ENCODE assay signal across 8 cellular contexts in the genomic region with DNA sequence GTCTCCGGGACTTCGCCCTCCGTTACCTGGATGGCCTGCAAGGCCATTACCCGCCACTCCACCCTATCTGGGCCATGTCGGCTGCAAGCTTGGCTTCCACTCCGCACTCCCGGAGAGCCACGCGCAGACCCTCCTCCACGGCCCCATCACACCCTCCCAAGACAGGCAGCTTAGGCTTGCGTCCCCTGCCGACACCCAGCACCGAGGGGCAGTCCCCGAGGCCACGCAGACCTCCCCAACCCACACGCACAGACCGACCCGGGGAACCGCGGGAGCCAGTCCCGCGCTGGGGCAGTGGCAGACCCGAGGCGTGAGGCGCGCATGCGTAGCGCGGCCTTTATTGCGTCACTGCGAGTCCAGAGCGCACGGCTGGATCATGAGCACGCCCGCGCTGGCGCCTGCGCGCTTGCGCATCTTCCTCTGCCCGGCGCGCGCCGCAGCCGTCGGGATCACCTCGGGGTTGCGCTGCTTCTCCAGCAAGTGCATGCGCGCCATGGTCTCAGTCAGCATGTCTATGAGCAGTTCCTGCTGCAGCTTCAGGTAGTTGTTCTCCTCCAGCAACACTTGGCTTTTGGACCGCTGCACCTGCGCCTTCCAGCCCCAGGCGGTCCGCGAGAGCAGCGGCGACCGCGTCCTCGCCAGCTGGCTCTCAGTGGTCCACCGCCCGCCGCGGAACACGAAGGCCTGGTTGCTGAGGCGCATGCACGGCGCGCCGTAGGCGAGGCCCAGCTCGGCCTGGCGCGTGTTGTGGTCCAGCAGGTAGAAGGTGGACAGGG. TPM values are rescaled to one million over a fixed set of nuclear protein-coding genes. Genes with fewer than 3 reads are reported as not detected.
DNase-seq lines count a peak whose midpoint lies in the region; ATAC-seq and TF ChIP-seq lines count a peak whose summit lies in the region.

No MANE protein-coding gene starts in this region.

- TF ChIP-seq CTCF in natural killer cell (IDR thresholded peaks at IDR 0.05) = no peak

- peaks cover 41% of the 10 kb centered on the region for H3K36me3 Mint-ChIP-seq in activated T-helper 2 cell treated with anti-CD3 and anti-CD28 coated beads, Interferon-gamma antibody, Interleukin-2, Interleukin-4, amounts not matched to agents 10 μg/mL and 5 μg/mL and 100 μg/mL, durations not matched to agents 14 hours and 24 hours and 36 hours (ENCODE audit: low read depth)
- H3K36me3 Mint-ChIP-seq in natural killer cell = no peaks in the 10 kb centered on the region
- peaks cover 24 to 39% of the 10 kb centered on the region in 2 donors for H3K36me3 Mint-ChIP-seq in stimulated activated naive B cell treated with anti-CD40 and anti-IgM and Interleukin-4, amounts not matched to agents 10 μg/mL and 1 μg/mL and 100 μg/mL, for 72 hours

- H3K9me3 Mint-ChIP-seq in activated T-helper 2 cell treated with anti-CD3 and anti-CD28 coated beads, Interferon-gamma antibody, Interleukin-2, Interleukin-4, amounts not matched to agents 10 μg/mL and 5 μg/mL and 100 μg/mL, durations not matched to agents 14 hours and 24 hours and 36 hours = no peaks in the 10 kb centered on the region
- H3K9me3 Mint-ChIP-seq in natural killer cell = no peaks in the 10 kb centered on the region
- H3K9me3 Mint-ChIP-seq in stimulated activated naive B cell treated with anti-CD40 and anti-IgM and Interleukin-4, amounts not matched to agents 10 μg/mL and 1 μg/mL and 100 μg/mL, for 72 hours = peaks cover 3 to 7% of the 10 kb centered on the region in 2 donors

- DNase-seq in Daoy (ENCODE audit: low read depth) = peak; percentile 98
- peak; percentile 84 for DNase-seq in GOT3 (lab: John Stamatoyannopoulos, UW)
- peak; percentile 85 to 92 for DNase-seq in Kasumi-1 (lab: John Stamatoyannopoulos, UW)
- peak; percentile 97 for DNase-seq in RPMI8226
- DNase-seq in activated T-helper 2 cell treated with anti-CD3 and anti-CD28 coated beads, Interferon-gamma antibody, Interleukin-2, Interleukin-4, amounts not matched to agents 10 μg/mL and 5 μg/mL and 100 μg/mL, durations not matched to agents 14 hours and 24 hours and 36 hours (ENCODE audit: low spot score) = peak; percentile 93
- peak; percentile 93 for DNase-seq in fibroblast of peridontal ligament (ENCODE audit: extremely low read depth)
- DNase-seq in natural killer cell = peak; percentile 93
- DNase-seq in stimulated activated naive B cell treated with anti-CD40 and anti-IgM and Interleukin-4, amounts not matched to agents 10 μg/mL and 1 μg/mL and 100 μg/mL, for 72 hours = peak; percentile 92

- peak overlapping the region; percentile 96 for H3K27ac Mint-ChIP-seq in activated T-helper 2 cell treated with anti-CD3 and anti-CD28 coated beads, Interferon-gamma antibody, Interleukin-2, Interleukin-4, amounts not matched to agents 10 μg/mL and 5 μg/mL and 100 μg/mL, durations not matched to agents 14 hours and 24 hours and 36 hours
- H3K27ac Mint-ChIP-seq in natural killer cell = peak overlapping the region; percentile 94 to 100
- H3K27ac Mint-ChIP-seq in stimulated activated naive B cell treated with anti-CD40 and anti-IgM and Interleukin-4, amounts not matched to agents 10 μg/mL and 1 μg/mL and 100 μg/mL, for 72 hours = peak overlapping the region; percentile 95

- intact Hi-C loops in activated T-helper 2 cell treated with anti-CD3 and anti-CD28 coated beads, Interferon-gamma antibody, Interleukin-2, Interleukin-4, amounts not matched to agents 10 μg/mL and 5 μg/mL and 100 μg/mL, durations not matched to agents 14 hours and 24 hours and 36 hours (cut with micrococcal nuclease) = loop anchor here (1.0 to 10.0 kb wide), 4 partner anchors 20 to 226 kb away; partner anchors contain the start of genes CANX, HNRNPH1, MAML1 and TBC1D9B
- intact Hi-C loops in natural killer cell (cut with micrococcal nuclease) = loop anchor here (1.0 to 2.0 kb wide), 2 partner anchors 20 to 54 kb away; partner anchors contain the start of genes CANX and MAML1

- H3K4me3 Mint-ChIP-seq in activated T-helper 2 cell treated with anti-CD3 and anti-CD28 coated beads, Interferon-gamma antibody, Interleukin-2, Interleukin-4, amounts not matched to agents 10 μg/mL and 5 μg/mL and 100 μg/mL, durations not matched to agents 14 hours and 24 hours and 36 hours (ENCODE audit: low read depth) = peak overlapping the region; percentile 96
- peak overlapping the region; percentile 98 for H3K4me3 Mint-ChIP-seq in natural killer cell
- H3K4me3 Mint-ChIP-seq in stimulated activated naive B cell treated with anti-CD40 and anti-IgM and Interleukin-4, amounts not matched to agents 10 μg/mL and 1 μg/mL and 100 μg/mL, for 72 hours = peak overlapping the region; percentile 95 to 96

- no peaks in the 10 kb centered on the region for H3K27me3 Mint-ChIP-seq in activated T-helper 2 cell treated with anti-CD3 and anti-CD28 coated beads, Interferon-gamma antibody, Interleukin-2, Interleukin-4, amounts not matched to agents 10 μg/mL and 5 μg/mL and 100 μg/mL, durations not matched to agents 14 hours and 24 hours and 36 hours (ENCODE audit: low read depth)
- no peaks in the 10 kb centered on the region for H3K27me3 Mint-ChIP-seq in natural killer cell (ENCODE audit: low read depth in 2 of 2)
- no peaks in the 10 kb centered on the region for H3K27me3 Mint-ChIP-seq in stimulated activated naive B cell treated with anti-CD40 and anti-IgM and Interleukin-4, amounts not matched to agents 10 μg/mL and 1 μg/mL and 100 μg/mL, for 72 hours

- peaks cover 27% of the 10 kb centered on the region for H3K4me1 Mint-ChIP-seq in activated T-helper 2 cell treated with anti-CD3 and anti-CD28 coated beads, Interferon-gamma antibody, Interleukin-2, Interleukin-4, amounts not matched to agents 10 μg/mL and 5 μg/mL and 100 μg/mL, durations not matched to agents 14 hours and 24 hours and 36 hours (ENCODE audit: low read depth)
- peaks cover 28 to 30% of the 10 kb centered on the region in 2 donors for H3K4me1 Mint-ChIP-seq in natural killer cell
- H3K4me1 Mint-ChIP-seq in stimulated activated naive B cell treated with anti-CD40 and anti-IgM and Interleukin-4, amounts not matched to agents 10 μg/mL and 1 μg/mL and 100 μg/mL, for 72 hours = peaks cover 42 to 65% of the 10 kb centered on the region in 2 donors

- ATAC-seq in natural killer cell = peak; percentile 90 to 93 (median 90)
- peak; percentile 92 to 95 for ATAC-seq in stimulated activated naive B cell treated with anti-CD40 and anti-IgM and Interleukin-4, amounts not matched to agents 10 μg/mL and 1 μg/mL and 100 μg/mL, for 72 hours (replicated peaks)

RNA-seq across cellular contexts. Expression of gene CBY3, which starts 2.4 kb away (rescaled TPM):
- not detected in 2 replicates for total RNA-seq in Daoy (2014; rRNA removed; shearing (Covaris generic))
- 0.39 and 0.51 TPM in 2 replicates for total RNA-seq in activated T-helper 2 cell treated with anti-CD3 and anti-CD28 coated beads, Interferon-gamma antibody, Interleukin-2, Interleukin-4, amounts not matched to agents 10 μg/mL and 5 μg/mL and 100 μg/mL, durations not matched to agents 14 hours and 24 hours and 36 hours
- not detected for total RNA-seq in natural killer cell

RNA-seq across cellular contexts. Expression of gene CANX, which starts 20.3 kb away (rescaled TPM):
- total RNA-seq in Daoy (2014; rRNA removed; shearing (Covaris generic)) = 570 and 576 TPM in 2 replicates
- 603 and 609 TPM in 2 replicates for total RNA-seq in activated T-helper 2 cell treated with anti-CD3 and anti-CD28 coated beads, Interferon-gamma antibody, Interleukin-2, Interleukin-4, amounts not matched to agents 10 μg/mL and 5 μg/mL and 100 μg/mL, durations not matched to agents 14 hours and 24 hours and 36 hours
- 100 to 1,000 TPM; 233 to 291 (median 260) TPM for total RNA-seq in natural killer cell

RNA-seq across cellular contexts. Expression of gene MAML1, which starts 54.2 kb away (rescaled TPM):
- 6.9 and 7.9 TPM in 2 replicates for total RNA-seq in Daoy (2014; rRNA removed; shearing (Covaris generic))
- 38.1 and 38.3 TPM in 2 replicates for total RNA-seq in activated T-helper 2 cell treated with anti-CD3 and anti-CD28 coated beads, Interferon-gamma antibody, Interleukin-2, Interleukin-4, amounts not matched to agents 10 μg/mL and 5 μg/mL and 100 μg/mL, durations not matched to agents 14 hours and 24 hours and 36 hours
- 10 to 100 TPM; 28.8 to 45.4 (median 37.6) TPM for total RNA-seq in natural killer cell

RNA-seq across cellular contexts. Expression of gene HNRNPH1, which starts 55.0 kb away (rescaled TPM):
- total RNA-seq in Daoy (2014; rRNA removed; shearing (Covaris generic)) = 746 and 874 TPM in 2 replicates
- total RNA-seq in activated T-helper 2 cell treated with anti-CD3 and anti-CD28 coated beads, Interferon-gamma antibody, Interleukin-2, Interleukin-4, amounts not matched to agents 10 μg/mL and 5 μg/mL and 100 μg/mL, durations not matched to agents 14 hours and 24 hours and 36 hours = 1,015 and 1,039 TPM in 2 replicates
- 1,000 to 10,000 TPM; 1,749 to 2,212 (median 1,853) TPM for total RNA-seq in natural killer cell

Comparison
In these comparisons a context has a peak if more than half of its experiments do, and no peak if none do; other contexts are left out.
1. Peak in every context shown above with its lines: DNase-seq and ATAC-seq.